9 cellular contexts compared by ENCODE assay signal in genomic region chr14:80955434-80955939, GRCh38. TPM values are rescaled to one million over a fixed set of nuclear protein-coding genes. Genes with fewer than 3 reads are reported as not detected.
DNase-seq lines count a peak whose midpoint lies in the region; ATAC-seq and TF ChIP-seq lines count a peak whose summit lies in the region.
"Had no signal": no experiment of that assay in that cellular context is flagged by ENCODE, and none has a peak within 500 bp of the region (broad histone marks: within the 10 kb centered on the region; RNA-seq: fewer than 3 reads in every experiment).

Gene TSHR, plus strand, starts transcription at chr14:80955621. Its CDS starts 60 bp downstream, at chr14:80955681.

- ATAC-seq in HG03378 (IDR thresholded peaks at IDR 0.05; ENCODE audit: unreplicated experiment): no peak

- no peaks in the 10 kb centered on the region for H3K9me3 ChIP-seq in GM23248 (ENCODE audit: low read depth)
- H3K9me3 ChIP-seq in ovary: no peaks in the 10 kb centered on the region

- no peak for TF ChIP-seq POLR2A in ovary (IDR thresholded peaks at IDR 0.05)

- H3K27ac ChIP-seq in GM23248: no peak within 1 kb of the TSS
- no peak within 1 kb of the TSS for H3K27ac ChIP-seq in ovary

- H2AFZ ChIP-seq in GM23248: peak within 1 kb of the TSS; percentile 93

- no peaks in the 10 kb centered on the region for H4K20me1 ChIP-seq in GM23248 (ENCODE audit: insufficient read depth)

- H3K4me1 ChIP-seq in GM23248 (ENCODE audit: insufficient read depth) (peaks cover 4% of the 10 kb centered on the region; the same call in 1 of the 2 replicates), ovary (ENCODE audit: insufficient read depth) (no peaks in the 10 kb centered on the region)

- H3K79me2 ChIP-seq in GM23248 (ENCODE audit: insufficient read depth): no peaks in the 10 kb centered on the region

- H3K4me3 ChIP-seq in GM23248 (peak within 1 kb of the TSS; percentile 81), WI38 (ENCODE audit: low read depth, low read length) (peak within 1 kb of the TSS; percentile 54), foreskin fibroblast (ENCODE audit: low read depth in 1 of 2, low read length in 2 of 2) (peak within 1 kb of the TSS; percentile 60 to 67), ovary (peak within 1 kb of the TSS; percentile 38)

- 47 to 62% methylated on average over 13 to 19 of the region's 19 CpGs for WGBS in GM23248 (ENCODE audit: low coverage in 1 of 2, low lambda C conversion rate in 2 of 2, missing lambda C conversion rate in 2 of 2), 2 experiments
- WGBS in ovary, 3 donors: 15 to 27% (median 18%) methylated on average over 19 of the region's 19 CpGs

- TF ChIP-seq EP300 in ovary (IDR thresholded peaks at IDR 0.05): no peak

- DNase-seq in GM23248 (no peak), foreskin fibroblast (peak in 1 of 2 donors; percentile 12), ovary (peak in 2 of 5 donors; percentile 10 to 12), NCI-H345 treated with DMSO at 0.1 percent for 48 hours (lab: John Stamatoyannopoulos, UW; ENCODE audit: unreplicated experiment) (no peak), NCI-H510A (lab: John Stamatoyannopoulos, UW) (no peak), SKM-1 (lab: John Stamatoyannopoulos, UW; ENCODE audit: unreplicated experiment) (no peak)

- peak within 1 kb of the TSS; percentile 50 for H3K9ac ChIP-seq in GM23248

- TF ChIP-seq CTCF in WI38 (IDR thresholded peaks at IDR 0.05; ENCODE audit: low read depth, low read length) (no peak), foreskin fibroblast (IDR thresholded peaks at IDR 0.05; ENCODE audit: low read depth, low read length) (no peak), ovary (IDR thresholded peaks at IDR 0.05) (no peak)

- in situ Hi-C loops in GM23248 (cut with MboI): no loop called here

- H3K4me2 ChIP-seq in GM23248 (ENCODE audit: unreplicated experiment): peak within 1 kb of the TSS; percentile 98

- peaks cover 18% of the 10 kb centered on the region; the same call in 1 of the 2 replicates for H3K27me3 ChIP-seq in GM23248 (replicated peaks; ENCODE audit: insufficient read depth)
- no peaks in the 10 kb centered on the region for H3K27me3 ChIP-seq in ovary

- H3K9me2 ChIP-seq in GM23248 (ENCODE audit: insufficient read depth): no peaks in the 10 kb centered on the region

- intact Hi-C loops in ovary (cut with DNase I): loop anchor here in 1 of 4 donors (10.0 kb wide), 2 partner anchors 209 to 509 kb away; no protein-coding TSS in a partner anchor

- H3K36me3 ChIP-seq in GM23248 (ENCODE audit: low read depth): no peaks in the 10 kb centered on the region
- no peaks in the 10 kb centered on the region for H3K36me3 ChIP-seq in ovary

- H3F3A ChIP-seq in GM23248 (ENCODE audit: insufficient read depth): peaks cover 4% of the 10 kb centered on the region; the same call in 1 of the 2 replicates

RNA-seq across cellular contexts. Expression of gene TSHR, which starts in this region (rescaled TPM):
- total RNA-seq in GM23248 (2014; rRNA removed; shearing (Covaris generic)): not detected in 2 replicates
- polyA plus RNA-seq in GM23248 (2016; fragmentation: Nextera tagmentation; extraction: Ambion mirVana): not detected in 2 replicates
- total RNA-seq in ovary: under 1 TPM in 2 of 7 donors, not detected in 5; 0.23 to 0.41 TPM
- polyA plus RNA-seq in ovary: under 1 TPM in 1 of 2 donors, not detected in 1; 0.15 TPM
- total RNA-seq: RPMI7951 had no signal
